In genomic region chr9:38101423-38101822, GRCh38 we compare ENCODE assay signal across 2 cellular contexts.
A peak's percentile ranks its signal among the peaks of the same experiment; 100 is the strongest.
TF ChIP-seq lines count a peak whose summit lies in the region.

No MANE protein-coding gene starts in this region.

TF ChIP-seq in HepG2, 621 proteins besides CTCF, POLR2A, EP300 and RAD21:
- no peak for TF ChIP-seq DBP (CRISPR knock-in tag; IDR thresholded peaks at IDR 0.05; ENCODE audit: not compliant biosample characterization)
- peak; percentile 66 to 88 for TF ChIP-seq MAFK (conservative IDR thresholded peaks at IDR 0.05 in 1 of 2, IDR thresholded peaks at IDR 0.05 in 1 of 2; ENCODE audit: low read length in 2 of 2)
- peak; percentile 80 for TF ChIP-seq MAFF (IDR thresholded peaks at IDR 0.05; ENCODE audit: low read depth, low read length)
TF ChIP-seq in HepG2: peak in this region for 2.

TF ChIP-seq in K562, 482 proteins besides CTCF, POLR2A, EP300 and RAD21:
- TF ChIP-seq FIP1L1 (IDR thresholded peaks at IDR 0.05; ENCODE audit: low read depth, low read length, poor library complexity, severe bottlenecking): no peak
- no peak for TF ChIP-seq SIN3A (IDR thresholded peaks at IDR 0.05; ENCODE audit: borderline replicate concordance in 2 of 2, control insufficient read depth in 1 of 2, low read depth in 2 of 2, low read length in 2 of 2)
- TF ChIP-seq FUS (optimal IDR thresholded peaks at IDR 0.05; ENCODE audit: low read depth, low read length): no peak
- no peak for TF ChIP-seq ZNF668 (CRISPR knock-in tag; IDR thresholded peaks at IDR 0.05)
- peak; percentile 89 for TF ChIP-seq C11orf30 (IDR thresholded peaks at IDR 0.05; ENCODE audit: low read depth)
- peak; percentile 97 for TF ChIP-seq ZNF316 (IDR thresholded peaks at IDR 0.05)
- TF ChIP-seq TBP (optimal IDR thresholded peaks at IDR 0.05; ENCODE audit: low read depth, low read length): no peak
- TF ChIP-seq ZKSCAN3 (CRISPR knock-in tag; IDR thresholded peaks at IDR 0.05): no peak
- TF ChIP-seq CLOCK (CRISPR knock-in tag; IDR thresholded peaks at IDR 0.05; ENCODE audit: borderline replicate concordance): no peak
- no peak for TF ChIP-seq TAF15 (IDR thresholded peaks at IDR 0.05; ENCODE audit: low read depth, low read length)
- no peak for TF ChIP-seq ZNF277 (CRISPR knock-in tag; IDR thresholded peaks at IDR 0.05; ENCODE audit: borderline replicate concordance)
- TF ChIP-seq SNRNP70 (optimal IDR thresholded peaks at IDR 0.05; ENCODE audit: low read depth, low read length): no peak
- TF ChIP-seq ZNF764 (CRISPR knock-in tag; IDR thresholded peaks at IDR 0.05; ENCODE audit: low read depth): no peak
- TF ChIP-seq HNRNPL (IDR thresholded peaks at IDR 0.05; ENCODE audit: low read depth, low read length): no peak
- no peak for TF ChIP-seq RBM15 (IDR thresholded peaks at IDR 0.05; ENCODE audit: insufficient read depth, low read length)
- no peak for TF ChIP-seq PREB (CRISPR knock-in tag; IDR thresholded peaks at IDR 0.05)
- TF ChIP-seq MAFG (tag; conservative IDR thresholded peaks at IDR 0.05): peak; percentile 89
- no peak for TF ChIP-seq YY1 (IDR thresholded peaks at IDR 0.05; ENCODE audit: borderline replicate concordance in 1 of 3, control insufficient read depth in 1 of 3, extremely low read depth in 1 of 3, insufficient read depth in 3 of 3, insufficient read length in 1 of 3, insufficient replicate concordance in 2 of 3, low read depth in 1 of 3, low read length in 2 of 3)
- TF ChIP-seq PHB (CRISPR knock-in tag; IDR thresholded peaks at IDR 0.05): no peak
- no peak for TF ChIP-seq RBFOX2 (IDR thresholded peaks at IDR 0.05; ENCODE audit: low read depth, low read length)
- TF ChIP-seq NR1H2 (CRISPR knock-in tag; IDR thresholded peaks at IDR 0.05): no peak
- peak; percentile 77 for TF ChIP-seq MAFK (IDR thresholded peaks at IDR 0.05; ENCODE audit: low read length)
- TF ChIP-seq PRDM10 (IDR thresholded peaks at IDR 0.05; ENCODE audit: partially characterized antibody): no peak
- no peak for TF ChIP-seq ZNF217 (CRISPR knock-in tag; IDR thresholded peaks at IDR 0.05)
- TF ChIP-seq MAFF (IDR thresholded peaks at IDR 0.05; ENCODE audit: low read length): peak; percentile 83
